ENCODE assay signal across 28 cellular contexts in the genomic region with DNA sequence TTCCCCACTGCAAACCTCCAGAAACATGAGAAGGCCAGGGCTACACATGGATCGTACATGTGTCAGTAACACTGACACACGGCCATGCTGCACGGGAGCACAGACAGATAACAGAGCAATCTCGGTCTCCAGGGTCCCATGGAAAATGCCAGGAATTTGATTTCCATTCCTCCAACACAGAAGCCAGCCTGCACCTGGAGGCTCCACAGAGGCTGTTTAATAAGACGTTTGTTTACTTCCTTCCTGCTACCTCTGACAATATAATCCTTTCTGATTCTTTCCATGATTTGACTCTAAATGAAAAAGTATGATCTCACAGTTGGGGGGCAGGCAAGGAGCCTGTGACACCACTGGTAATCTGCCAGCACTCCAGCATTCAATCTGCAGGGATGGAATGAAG.
"Had no signal": no experiment of that assay in that cellular context is flagged by ENCODE, and none has a peak within 500 bp of the region (broad histone marks: within the 10 kb centered on the region; RNA-seq: fewer than 3 reads in every experiment).

No MANE protein-coding gene starts in this region.

- H3K27ac Mint-ChIP-seq: activated B cell treated with CpG ODN at 0.5 μM for 24 hours; activated CD4-positive, alpha-beta T cell treated with anti-CD3 and anti-CD28 coated beads for 36 hours; activated naive CD8-positive, alpha-beta T cell; activated T-cell treated with anti-CD3 and anti-CD28 coated beads, Interleukin-2, amount 50 U/mL, for 24 hours; activated T-helper 2 cell treated with anti-CD3 and anti-CD28 coated beads, Interferon-gamma antibody, Interleukin-2, Interleukin-4, amounts not matched to agents 10 μg/mL and 5 μg/mL and 100 μg/mL, durations not matched to agents 14 hours and 24 hours and 36 hours; naive thymus-derived CD4-positive, alpha-beta T cell; stimulated activated naive CD8-positive, alpha-beta T cell treated with anti-CD3 and anti-CD28 coated beads, Interleukin-15, Interleukin-2, amounts not matched to agents 100 ng/mL and 50 ng/mL, for 24 hours had no signal

- ATAC-seq: activated CD4-positive, alpha-beta T cell treated with anti-CD3 and anti-CD28 coated beads for 36 hours; heart right ventricle; left lobe of liver; lower lobe of right lung; naive thymus-derived CD4-positive, alpha-beta T cell; right lobe of liver; upper lobe of right lung had no signal

- H3K4me1 Mint-ChIP-seq: activated B cell treated with CpG ODN at 0.5 μM for 24 hours; activated CD4-positive, alpha-beta T cell treated with anti-CD3 and anti-CD28 coated beads for 36 hours; naive thymus-derived CD4-positive, alpha-beta T cell had no signal

- H3K27me3 ChIP-seq: adrenal gland, heart right ventricle, right lobe of liver, thyroid gland, upper lobe of right lung had no signal

- DNase-seq: activated B cell treated with CpG ODN at 0.5 μM for 24 hours; activated CD4-positive, alpha-beta T cell treated with anti-CD3 and anti-CD28 coated beads for 36 hours; activated CD4-positive, alpha-beta T cell treated with anti-CD3 and anti-CD28 coated beads, Interleukin-2, amount 50 U/mL, for 4 hours; activated CD8-positive, alpha-beta memory T cell treated with anti-CD3 and anti-CD28 coated beads for 24 hours; activated CD8-positive, alpha-beta memory T cell treated with anti-CD3 and anti-CD28 coated beads, Interleukin-2, amount 50 U/mL, for 4 hours; activated naive CD4-positive, alpha-beta T cell; activated T-cell treated with anti-CD3 and anti-CD28 coated beads, Interleukin-2, amount 50 U/mL, for 24 hours; adrenal gland; cerebellar nuclear complex; cortex of kidney; effector CD4-positive, alpha-beta T cell; heart right ventricle; lower lobe of right lung; mesendoderm; naive thymus-derived CD4-positive, alpha-beta T cell; occipital lobe; posterior cingulate gyrus; right lobe of liver; stimulated activated CD4-positive, alpha-beta T cell treated with anti-CD3 and anti-CD28 coated beads, Interleukin-1b, Interleukin-23, amount 100 ng/mL, for 48 hours; substantia nigra; T1000; thyroid gland; upper lobe of right lung had no signal

- H3K36me3 Mint-ChIP-seq: activated naive CD8-positive, alpha-beta T cell; naive thymus-derived CD4-positive, alpha-beta T cell had no signal

- H3K27ac ChIP-seq: adrenal gland, heart right ventricle, lower lobe of right lung, right lobe of liver, skin epidermis, thyroid gland, upper lobe of right lung had no signal

- H3K9me3 ChIP-seq: adrenal gland, heart right ventricle, lower lobe of right lung, right lobe of liver, thyroid gland, upper lobe of right lung had no signal

- H3K4me3 ChIP-seq: adrenal gland, heart right ventricle, lower lobe of right lung, right lobe of liver, skin epidermis, thyroid gland, upper lobe of right lung had no signal

- H3K27me3 Mint-ChIP-seq: activated B cell treated with CpG ODN at 0.5 μM for 24 hours; activated CD4-positive, alpha-beta T cell treated with anti-CD3 and anti-CD28 coated beads for 36 hours; stimulated activated naive CD8-positive, alpha-beta T cell treated with anti-CD3 and anti-CD28 coated beads, Interleukin-15, Interleukin-2, amounts not matched to agents 100 ng/mL and 50 ng/mL, for 24 hours had no signal

- H3K9me3 Mint-ChIP-seq: activated B cell treated with CpG ODN at 0.5 μM for 24 hours had no signal

- H3K4me3 Mint-ChIP-seq: activated B cell treated with CpG ODN at 0.5 μM for 24 hours; activated CD4-positive, alpha-beta T cell treated with anti-CD3 and anti-CD28 coated beads for 36 hours; activated naive CD8-positive, alpha-beta T cell; activated T-cell treated with anti-CD3 and anti-CD28 coated beads, Interleukin-2, amount 50 U/mL, for 24 hours; naive thymus-derived CD4-positive, alpha-beta T cell; stimulated activated naive CD8-positive, alpha-beta T cell treated with anti-CD3 and anti-CD28 coated beads, Interleukin-15, Interleukin-2, amounts not matched to agents 100 ng/mL and 50 ng/mL, for 24 hours had no signal

- H3K4me1 ChIP-seq: adrenal gland, heart right ventricle, lower lobe of right lung, right lobe of liver, thyroid gland, upper lobe of right lung had no signal
